ENCODE assay signal across 1 cellular context in the genomic region with DNA sequence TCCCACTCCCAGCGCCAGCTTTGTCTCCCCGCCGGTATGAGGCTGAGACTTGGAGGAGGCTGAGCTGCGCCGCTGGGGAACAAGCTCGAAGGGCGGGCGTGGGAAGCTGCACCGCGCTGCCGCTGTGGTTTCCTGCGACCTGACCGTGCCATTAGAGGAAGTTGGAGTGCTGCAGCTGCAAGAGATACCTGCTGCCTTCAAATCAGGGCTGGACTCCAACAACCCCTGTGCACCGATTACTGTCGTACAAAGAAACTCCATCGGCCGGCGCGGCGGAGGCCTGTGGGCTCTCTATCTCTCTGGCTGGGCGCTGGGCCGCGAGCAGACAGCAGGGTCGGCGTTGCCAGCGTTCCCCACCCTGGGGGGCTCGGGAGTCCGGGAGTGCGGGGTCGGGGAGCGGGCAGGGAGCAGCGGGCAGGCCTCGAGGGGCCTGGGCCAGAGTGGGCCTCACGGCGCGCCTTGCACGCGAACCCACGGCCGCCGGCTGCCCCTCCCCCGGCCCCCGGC.
TF ChIP-seq lines count a peak whose summit lies in the region.

No MANE protein-coding gene starts in this region.

TF ChIP-seq in K562, 482 proteins besides CTCF, POLR2A, EP300 and RAD21 (continued from another document and continues in another):
- TF ChIP-seq CHD7 (IDR thresholded peaks at IDR 0.05; ENCODE audit: low read depth, low read length): no peak
- no peak; the same call in 1 of the 2 replicates for TF ChIP-seq SUPT5H (IDR thresholded peaks at IDR 0.05)
- no peak for TF ChIP-seq CHCHD3 (CRISPR knock-in tag; IDR thresholded peaks at IDR 0.05)
- no peak for TF ChIP-seq BRF1 (IDR thresholded peaks at IDR 0.05; ENCODE audit: borderline replicate concordance, extremely low read depth, insufficient read length)
- TF ChIP-seq, protein P1, sequence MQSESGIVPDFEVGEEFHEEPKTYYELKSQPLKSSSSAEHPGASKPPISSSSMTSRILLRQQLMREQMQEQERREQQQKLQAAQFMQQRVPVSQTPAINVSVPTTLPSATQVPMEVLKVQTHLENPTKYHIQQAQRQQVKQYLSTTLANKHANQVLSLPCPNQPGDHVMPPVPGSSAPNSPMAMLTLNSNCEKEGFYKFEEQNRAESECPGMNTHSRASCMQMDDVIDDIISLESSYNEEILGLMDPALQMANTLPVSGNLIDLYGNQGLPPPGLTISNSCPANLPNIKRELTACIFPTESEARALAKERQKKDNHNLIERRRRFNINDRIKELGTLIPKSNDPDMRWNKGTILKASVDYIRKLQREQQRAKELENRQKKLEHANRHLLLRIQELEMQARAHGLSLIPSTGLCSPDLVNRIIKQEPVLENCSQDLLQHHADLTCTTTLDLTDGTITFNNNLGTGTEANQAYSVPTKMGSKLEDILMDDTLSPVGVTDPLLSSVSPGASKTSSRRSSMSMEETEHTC (IDR thresholded peaks at IDR 0.05): no peak
- TF ChIP-seq POLR2AphosphoS2 (IDR thresholded peaks at IDR 0.05; ENCODE audit: low read length): no peak
- TF ChIP-seq KHSRP (IDR thresholded peaks at IDR 0.05): no peak
- TF ChIP-seq HNRNPL (IDR thresholded peaks at IDR 0.05; ENCODE audit: low read depth, low read length): no peak
- TF ChIP-seq ZNF3 (CRISPR knock-in tag; IDR thresholded peaks at IDR 0.05): no peak
- no peak for TF ChIP-seq SIN3B (IDR thresholded peaks at IDR 0.05; ENCODE audit: low read depth)
- TF ChIP-seq HDAC6 (IDR thresholded peaks at IDR 0.05; ENCODE audit: low read depth, low read length): no peak
- TF ChIP-seq ZC3H4 (CRISPR knock-in tag; IDR thresholded peaks at IDR 0.05; ENCODE audit: borderline replicate concordance): no peak
- TF ChIP-seq MCM2 (IDR thresholded peaks at IDR 0.05; ENCODE audit: low read depth): no peak
- TF ChIP-seq, protein P2, sequence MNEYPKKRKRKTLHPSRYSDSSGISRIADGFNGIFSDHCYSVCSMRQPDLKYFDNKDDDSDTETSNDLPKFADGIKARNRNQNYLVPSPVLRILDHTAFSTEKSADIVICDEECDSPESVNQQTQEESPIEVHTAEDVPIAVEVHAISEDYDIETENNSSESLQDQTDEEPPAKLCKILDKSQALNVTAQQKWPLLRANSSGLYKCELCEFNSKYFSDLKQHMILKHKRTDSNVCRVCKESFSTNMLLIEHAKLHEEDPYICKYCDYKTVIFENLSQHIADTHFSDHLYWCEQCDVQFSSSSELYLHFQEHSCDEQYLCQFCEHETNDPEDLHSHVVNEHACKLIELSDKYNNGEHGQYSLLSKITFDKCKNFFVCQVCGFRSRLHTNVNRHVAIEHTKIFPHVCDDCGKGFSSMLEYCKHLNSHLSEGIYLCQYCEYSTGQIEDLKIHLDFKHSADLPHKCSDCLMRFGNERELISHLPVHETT (CRISPR knock-in tag; conservative IDR thresholded peaks at IDR 0.05 in 1 of 2, IDR thresholded peaks at IDR 0.05 in 1 of 2): no peak
- TF ChIP-seq ZFX (CRISPR knock-in tag; IDR thresholded peaks at IDR 0.05): peak; percentile 93
- TF ChIP-seq ZNF134 (CRISPR knock-in tag; conservative IDR thresholded peaks at IDR 0.05): no peak
- no peak for TF ChIP-seq MCM3 (IDR thresholded peaks at IDR 0.05)
- TF ChIP-seq NBN (IDR thresholded peaks at IDR 0.05; ENCODE audit: low read depth): 0 out of 2 replicates have a peak, but pooled peaks have one; percentile 38
- TF ChIP-seq, protein P3, sequence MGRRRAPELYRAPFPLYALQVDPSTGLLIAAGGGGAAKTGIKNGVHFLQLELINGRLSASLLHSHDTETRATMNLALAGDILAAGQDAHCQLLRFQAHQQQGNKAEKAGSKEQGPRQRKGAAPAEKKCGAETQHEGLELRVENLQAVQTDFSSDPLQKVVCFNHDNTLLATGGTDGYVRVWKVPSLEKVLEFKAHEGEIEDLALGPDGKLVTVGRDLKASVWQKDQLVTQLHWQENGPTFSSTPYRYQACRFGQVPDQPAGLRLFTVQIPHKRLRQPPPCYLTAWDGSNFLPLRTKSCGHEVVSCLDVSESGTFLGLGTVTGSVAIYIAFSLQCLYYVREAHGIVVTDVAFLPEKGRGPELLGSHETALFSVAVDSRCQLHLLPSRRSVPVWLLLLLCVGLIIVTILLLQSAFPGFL (CRISPR knock-in tag; IDR thresholded peaks at IDR 0.05): no peak
- TF ChIP-seq LARP7 (IDR thresholded peaks at IDR 0.05): no peak
- no peak for TF ChIP-seq TAF9B (IDR thresholded peaks at IDR 0.05; ENCODE audit: partially characterized antibody)
- no peak for TF ChIP-seq OTX1 (CRISPR knock-in tag; IDR thresholded peaks at IDR 0.05)
- TF ChIP-seq RREB1 (CRISPR knock-in tag; IDR thresholded peaks at IDR 0.05): peak; percentile 12; the same call in 1 of the 2 replicates
- 0 out of 2 replicates have a peak, but pooled peaks have one; percentile 27 for TF ChIP-seq MYC (IDR thresholded peaks at IDR 0.05; ENCODE audit: low read depth, low read length)
- no peak for TF ChIP-seq MYC (CRISPR knock-in tag; IDR thresholded peaks at IDR 0.05; ENCODE audit: borderline replicate concordance, low read depth)
- TF ChIP-seq PHF8 (IDR thresholded peaks at IDR 0.05; ENCODE audit: borderline replicate concordance, low read length): peak; percentile 68
- no peak for TF ChIP-seq PHTF2 (CRISPR knock-in tag; IDR thresholded peaks at IDR 0.05)
- TF ChIP-seq, protein P4, sequence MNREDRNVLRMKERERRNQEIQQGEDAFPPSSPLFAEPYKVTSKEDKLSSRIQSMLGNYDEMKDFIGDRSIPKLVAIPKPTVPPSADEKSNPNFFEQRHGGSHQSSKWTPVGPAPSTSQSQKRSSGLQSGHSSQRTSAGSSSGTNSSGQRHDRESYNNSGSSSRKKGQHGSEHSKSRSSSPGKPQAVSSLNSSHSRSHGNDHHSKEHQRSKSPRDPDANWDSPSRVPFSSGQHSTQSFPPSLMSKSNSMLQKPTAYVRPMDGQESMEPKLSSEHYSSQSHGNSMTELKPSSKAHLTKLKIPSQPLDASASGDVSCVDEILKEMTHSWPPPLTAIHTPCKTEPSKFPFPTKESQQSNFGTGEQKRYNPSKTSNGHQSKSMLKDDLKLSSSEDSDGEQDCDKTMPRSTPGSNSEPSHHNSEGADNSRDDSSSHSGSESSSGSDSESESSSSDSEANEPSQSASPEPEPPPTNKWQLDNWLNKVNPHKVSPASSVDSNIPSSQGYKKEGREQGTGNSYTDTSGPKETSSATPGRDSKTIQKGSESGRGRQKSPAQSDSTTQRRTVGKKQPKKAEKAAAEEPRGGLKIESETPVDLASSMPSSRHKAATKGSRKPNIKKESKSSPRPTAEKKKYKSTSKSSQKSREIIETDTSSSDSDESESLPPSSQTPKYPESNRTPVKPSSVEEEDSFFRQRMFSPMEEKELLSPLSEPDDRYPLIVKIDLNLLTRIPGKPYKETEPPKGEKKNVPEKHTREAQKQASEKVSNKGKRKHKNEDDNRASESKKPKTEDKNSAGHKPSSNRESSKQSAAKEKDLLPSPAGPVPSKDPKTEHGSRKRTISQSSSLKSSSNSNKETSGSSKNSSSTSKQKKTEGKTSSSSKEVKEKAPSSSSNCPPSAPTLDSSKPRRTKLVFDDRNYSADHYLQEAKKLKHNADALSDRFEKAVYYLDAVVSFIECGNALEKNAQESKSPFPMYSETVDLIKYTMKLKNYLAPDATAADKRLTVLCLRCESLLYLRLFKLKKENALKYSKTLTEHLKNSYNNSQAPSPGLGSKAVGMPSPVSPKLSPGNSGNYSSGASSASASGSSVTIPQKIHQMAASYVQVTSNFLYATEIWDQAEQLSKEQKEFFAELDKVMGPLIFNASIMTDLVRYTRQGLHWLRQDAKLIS (CRISPR knock-in tag; IDR thresholded peaks at IDR 0.05): no peak
- TF ChIP-seq TCF3 (CRISPR knock-in tag; IDR thresholded peaks at IDR 0.05): no peak; the same call in 1 of the 2 replicates
- TF ChIP-seq MTA2 (IDR thresholded peaks at IDR 0.05; ENCODE audit: low read depth): no peak
